In the genomic region with DNA sequence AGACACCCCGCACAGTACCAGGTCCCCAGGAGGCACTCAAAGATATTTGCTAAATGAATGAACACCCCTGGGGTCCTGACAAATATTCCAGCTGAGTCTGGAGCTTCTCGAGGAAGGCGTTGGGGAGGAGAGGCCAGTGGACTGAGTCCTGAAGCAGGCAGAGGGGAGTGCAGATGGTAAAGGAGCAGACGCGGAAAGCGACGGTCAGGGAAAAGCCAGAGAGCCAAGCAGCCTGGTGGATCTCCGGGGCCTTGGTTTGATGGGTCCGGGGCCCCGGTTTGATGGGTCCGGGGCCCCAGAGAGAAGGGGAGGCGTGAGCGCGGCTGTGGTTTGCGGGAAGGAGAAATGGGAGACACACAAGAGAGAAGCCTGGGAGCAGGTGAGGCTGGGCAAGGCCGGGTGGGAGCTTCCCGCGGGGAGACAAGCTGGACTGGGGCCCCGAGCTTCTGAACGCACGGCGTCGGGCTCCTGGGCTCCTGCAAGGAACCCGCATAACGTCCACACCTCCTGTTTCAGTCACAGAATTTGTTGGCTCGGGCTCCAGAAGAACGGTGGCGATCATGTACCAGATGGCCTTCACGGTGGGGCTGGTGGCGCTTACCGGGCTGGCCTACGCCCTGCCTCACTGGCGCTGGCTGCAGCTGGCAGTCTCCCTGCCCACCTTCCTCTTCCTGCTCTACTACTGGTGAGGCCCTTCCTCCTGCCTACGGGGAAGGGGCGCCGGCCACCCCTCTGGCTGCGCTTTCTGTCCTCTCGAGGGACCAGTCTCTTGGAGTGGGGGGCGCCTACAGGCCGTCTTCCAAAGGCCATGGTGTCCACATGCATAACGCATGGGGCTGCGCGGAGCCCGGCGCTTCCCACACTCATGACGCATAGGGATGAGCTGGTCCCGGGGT, we compare ENCODE assay signal across 10 cellular contexts.
"Had no signal": no experiment of that assay in that cellular context is flagged by ENCODE, and none has a peak within 500 bp of the region (broad histone marks: within the 10 kb centered on the region; RNA-seq: fewer than 3 reads in every experiment).

No MANE protein-coding gene starts in this region.

- H3K36me3 Mint-ChIP-seq: natural killer cell had no signal

- DNase-seq: amygdala, dorsolateral prefrontal cortex, esophagus squamous epithelium, head of caudate nucleus, natural killer cell, SHP77 had no signal

- ATAC-seq: natural killer cell had no signal

- H3K4me3 Mint-ChIP-seq: activated T-cell treated with anti-CD3 and anti-CD28 coated beads, Interleukin-2, amount 50 U/mL, for 72 hours; natural killer cell had no signal

- H3K27ac Mint-ChIP-seq: activated naive CD4-positive, alpha-beta T cell treated with anti-CD3 and anti-CD28 coated beads, Interleukin-2, amount 50 U/mL, for 72 hours had no signal

- H3K9me3 Mint-ChIP-seq: activated naive CD4-positive, alpha-beta T cell treated with anti-CD3 and anti-CD28 coated beads, Interleukin-2, amount 50 U/mL, for 72 hours; activated T-cell treated with anti-CD3 and anti-CD28 coated beads, Interleukin-2, amount 50 U/mL, for 72 hours; natural killer cell had no signal

- H3K36me3 ChIP-seq: brain microvascular endothelial cell, esophagus squamous epithelium had no signal

- H3K27me3 ChIP-seq: brain microvascular endothelial cell, dorsolateral prefrontal cortex, esophagus squamous epithelium, tibial nerve had no signal

- H3K4me3 ChIP-seq: dorsolateral prefrontal cortex, esophagus squamous epithelium, tibial nerve had no signal

- H3K27ac ChIP-seq: brain microvascular endothelial cell, dorsolateral prefrontal cortex, esophagus squamous epithelium, tibial nerve had no signal

- H3K9me3 ChIP-seq: esophagus squamous epithelium, tibial nerve had no signal
